Comparison of ENCODE assay signal across 1 cellular context in the genomic region with DNA sequence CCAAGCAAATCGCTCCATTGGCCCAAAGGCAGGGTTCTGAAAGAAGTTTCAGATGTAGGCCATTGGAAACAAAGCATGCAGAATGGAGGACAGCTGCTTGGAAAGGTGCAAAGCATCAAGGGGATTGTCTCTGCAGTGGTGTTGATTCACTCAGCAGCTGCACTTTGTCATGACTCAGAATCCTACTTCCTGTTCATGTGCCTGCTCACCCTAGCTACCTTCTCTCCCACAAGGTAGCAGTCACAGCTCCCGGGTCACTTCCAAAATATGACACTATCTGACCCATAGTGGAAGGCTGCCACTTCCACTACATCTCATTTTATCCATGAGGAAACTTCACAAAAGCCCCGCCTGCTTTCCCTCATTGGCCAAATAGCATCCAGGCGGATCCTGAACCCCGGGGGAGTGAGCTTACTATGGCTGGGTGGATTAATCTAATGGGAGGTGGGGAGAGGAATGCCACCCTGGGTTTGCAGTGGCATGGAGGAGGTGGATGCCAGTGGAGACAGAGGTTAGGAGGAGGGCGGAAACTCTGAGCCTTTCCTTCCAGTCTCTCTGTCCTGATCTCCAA.
TF ChIP-seq lines count a peak whose summit lies in the region.

No MANE protein-coding gene starts in this region.

TF ChIP-seq in GM12878, 131 proteins besides CTCF, POLR2A, EP300 and RAD21 (continued from another document):
- TF ChIP-seq RUNX3 (IDR thresholded peaks at IDR 0.05; ENCODE audit: low read length): peak; percentile 39; the same call in 1 of the 2 replicates
- TF ChIP-seq IKZF2 (IDR thresholded peaks at IDR 0.05): no peak; a peak in 1 of 4 replicates
- TF ChIP-seq YBX1 (IDR thresholded peaks at IDR 0.05): no peak
- TF ChIP-seq EZH2 (IDR thresholded peaks at IDR 0.05; ENCODE audit: borderline replicate concordance, control insufficient read depth, low read depth, low read length): no peak
- peak; percentile 83 for TF ChIP-seq JUNB (IDR thresholded peaks at IDR 0.05)
- no peak for TF ChIP-seq E4F1 (IDR thresholded peaks at IDR 0.05; ENCODE audit: borderline replicate concordance, partially characterized antibody)
- peak; percentile 95 for TF ChIP-seq TCF12 (IDR thresholded peaks at IDR 0.05; ENCODE audit: low read depth, low read length)
- TF ChIP-seq NR2C2 (IDR thresholded peaks at IDR 0.05; ENCODE audit: borderline replicate concordance, control insufficient read depth, insufficient read length, low read depth): no peak
- TF ChIP-seq TCF3 (IDR thresholded peaks at IDR 0.05; ENCODE audit: borderline replicate concordance, insufficient read depth, low read depth, low read length): peak; percentile 96
- 0 out of 2 replicates have a peak, but pooled peaks have one; percentile 35 for TF ChIP-seq NFIC (IDR thresholded peaks at IDR 0.05; ENCODE audit: low read depth, low read length)
- no peak for TF ChIP-seq MLLT1 (IDR thresholded peaks at IDR 0.05)
- no peak for TF ChIP-seq POLR2AphosphoS2 (IDR thresholded peaks at IDR 0.05; ENCODE audit: low read depth, low read length)
- no peak for TF ChIP-seq SIN3A (IDR thresholded peaks at IDR 0.05; ENCODE audit: low read depth, low read length)
- no peak for TF ChIP-seq BACH1 (IDR thresholded peaks at IDR 0.05; ENCODE audit: borderline replicate concordance)
- no peak for TF ChIP-seq RELA (IDR thresholded peaks at IDR 0.05; ENCODE audit: borderline replicate concordance, partially characterized antibody)
- no peak for TF ChIP-seq NRF1 (conservative IDR thresholded peaks at IDR 0.05; ENCODE audit: low read depth, low read length)
- TF ChIP-seq BHLHE40 (IDR thresholded peaks at IDR 0.05; ENCODE audit: borderline replicate concordance in 1 of 2, low read depth in 2 of 2, low read length in 1 of 2): no peak
- TF ChIP-seq EED (IDR thresholded peaks at IDR 0.05; ENCODE audit: low read depth): peak; percentile 83
- no peak for TF ChIP-seq JUND (IDR thresholded peaks at IDR 0.05; ENCODE audit: low read depth, low read length)
- TF ChIP-seq BRCA1 (IDR thresholded peaks at IDR 0.05; ENCODE audit: low read depth, low read length): no peak
- TF ChIP-seq ZNF24 (IDR thresholded peaks at IDR 0.05): no peak
- no peak for TF ChIP-seq ZSCAN29 (IDR thresholded peaks at IDR 0.05)
- TF ChIP-seq NKRF (conservative IDR thresholded peaks at IDR 0.05): no peak
- no peak for TF ChIP-seq SMAD1 (IDR thresholded peaks at IDR 0.05; ENCODE audit: low read depth, partially characterized antibody)
